Comparison of ENCODE assay signal across 12 cellular contexts in genomic region chr6:26128013-26128771, GRCh38. TPM values are rescaled to one million over a fixed set of nuclear protein-coding genes. Genes with fewer than 3 reads are reported as not detected.
DNase-seq lines count a peak whose midpoint lies in the region; ATAC-seq and TF ChIP-seq lines count a peak whose summit lies in the region.
"Had no signal": no experiment of that assay in that cellular context is flagged by ENCODE, and none has a peak within 500 bp of the region (broad histone marks: within the 10 kb centered on the region; RNA-seq: fewer than 3 reads in every experiment).

No MANE protein-coding gene starts in this region.

- peaks cover 5% of the 10 kb centered on the region for H3K27me3 Mint-ChIP-seq in activated CD4-positive, alpha-beta T cell treated with anti-CD3 and anti-CD28 coated beads, Interleukin-2, amount 10 ng/mL, durations not matched to agents 24 days and 14 days
- H3K27me3 Mint-ChIP-seq in effector memory CD8-positive, alpha-beta T cell, result no peaks in the 10 kb centered on the region

- H3K27ac Mint-ChIP-seq in activated CD4-positive, alpha-beta T cell treated with anti-CD3 and anti-CD28 coated beads, Interleukin-2, amount 10 ng/mL, durations not matched to agents 24 days and 14 days, result peak overlapping the region; percentile 60
- H3K27ac Mint-ChIP-seq in effector memory CD8-positive, alpha-beta T cell, result peak overlapping the region; percentile 44 to 100

- peak overlapping the region; percentile 95 for H3K27ac ChIP-seq in SK-N-MC
- H3K27ac ChIP-seq in psoas muscle, result no peak overlapping the region
- H3K27ac ChIP-seq: cardiac muscle cell had no signal

- peaks cover 15% of the 10 kb centered on the region for H3K36me3 ChIP-seq in SK-N-MC (ENCODE audit: insufficient read depth, low read length)
- H3K36me3 ChIP-seq in psoas muscle (ENCODE audit: insufficient read depth in 1 of 2, low read depth in 1 of 2), result peaks cover 8 to 33% of the 10 kb centered on the region in 2 donors

- no peak for ATAC-seq in effector memory CD8-positive, alpha-beta T cell (replicated peaks)
- ATAC-seq in psoas muscle (no peak), HG03521 (IDR thresholded peaks at IDR 0.05; ENCODE audit: unreplicated experiment) (no peak), GM19397 (IDR thresholded peaks at IDR 0.05; ENCODE audit: unreplicated experiment) (no peak)

- peaks cover 45% of the 10 kb centered on the region for H3K4me1 Mint-ChIP-seq in activated CD4-positive, alpha-beta T cell treated with anti-CD3 and anti-CD28 coated beads, Interleukin-2, amount 10 ng/mL, durations not matched to agents 24 days and 14 days
- peaks cover 38 to 43% of the 10 kb centered on the region in 2 donors for H3K4me1 Mint-ChIP-seq in effector memory CD8-positive, alpha-beta T cell (ENCODE audit: low read depth in 2 of 2)

- peak overlapping the region; percentile 96 for H3K4me3 Mint-ChIP-seq in activated CD4-positive, alpha-beta T cell treated with anti-CD3 and anti-CD28 coated beads, Interleukin-2, amount 10 ng/mL, durations not matched to agents 24 days and 14 days
- H3K4me3 Mint-ChIP-seq in effector memory CD8-positive, alpha-beta T cell, result peak overlapping the region; percentile 91 to 97

- H3K9me3 ChIP-seq in SK-N-MC (ENCODE audit: low read depth, low read length) (no peaks in the 10 kb centered on the region), psoas muscle (no peaks in the 10 kb centered on the region)
- H3K9me3 ChIP-seq: sigmoid colon, SJSA1 had no signal

- no peaks in the 10 kb centered on the region for H3K9me3 Mint-ChIP-seq in activated CD4-positive, alpha-beta T cell treated with anti-CD3 and anti-CD28 coated beads, Interleukin-2, amount 10 ng/mL, durations not matched to agents 24 days and 14 days
- no peaks in the 10 kb centered on the region for H3K9me3 Mint-ChIP-seq in effector memory CD8-positive, alpha-beta T cell

- H3K36me3 Mint-ChIP-seq in activated CD4-positive, alpha-beta T cell treated with anti-CD3 and anti-CD28 coated beads, Interleukin-2, amount 10 ng/mL, durations not matched to agents 24 days and 14 days (ENCODE audit: low read depth), result peaks cover 48% of the 10 kb centered on the region
- peaks cover 53% of the 10 kb centered on the region for H3K36me3 Mint-ChIP-seq in effector memory CD8-positive, alpha-beta T cell (ENCODE audit: insufficient read depth)

- intact Hi-C loops in activated CD4-positive, alpha-beta T cell treated with anti-CD3 and anti-CD28 coated beads, Interleukin-2, amount 10 ng/mL, durations not matched to agents 24 days and 14 days (cut with micrococcal nuclease), result loop anchor here (10.0 kb wide), 1 partner anchor 1707 kb away; a partner anchor contains a TSS
- intact Hi-C loops in psoas muscle (cut with DNase I), result no loop called here

- peak; percentile 59 for DNase-seq in activated CD4-positive, alpha-beta T cell treated with anti-CD3 and anti-CD28 coated beads, Interleukin-2, amount 10 ng/mL, durations not matched to agents 24 days and 14 days
- no peak for DNase-seq in activated CD4-positive, alpha-beta T cell treated with anti-CD3 and anti-CD28 coated beads, Interleukin-2, amount 50 U/mL, for 1 hour
- DNase-seq in SK-N-MC (ENCODE audit: low read depth, low spot score), result no peak
- no peak for DNase-seq in effector memory CD8-positive, alpha-beta T cell
- no peak for DNase-seq in psoas muscle
- DNase-seq in DMS153 treated with DMSO at 0.1 percent for 48 hours (lab: John Stamatoyannopoulos, UW; ENCODE audit: unreplicated experiment), result no peak
- DNase-seq: activated CD8-positive, alpha-beta memory T cell treated with anti-CD3 and anti-CD28 coated beads for 24 hours; sigmoid colon had no signal

- H3K27me3 ChIP-seq in psoas muscle (ENCODE audit: insufficient read depth in 3 of 3, low read length in 2 of 3), result no peaks in the 10 kb centered on the region
- H3K27me3 ChIP-seq: cardiac muscle cell, sigmoid colon, SJSA1 had no signal

- TF ChIP-seq CTCF in psoas muscle (IDR thresholded peaks at IDR 0.05), result no peak

- H3K4me3 ChIP-seq in SK-N-MC (no peak overlapping the region), psoas muscle (peak overlapping the region; percentile 87)
- H3K4me3 ChIP-seq: SJSA1 had no signal

- no peak overlapping the region for H3K9ac ChIP-seq in SK-N-MC (ENCODE audit: insufficient read length)

- WGBS in psoas muscle, 3 donors, result 84 to 91% (median 89%) methylated on average over 5 of the region's 5 CpGs

- H3K4me1 ChIP-seq in psoas muscle, result peaks cover 33% of the 10 kb centered on the region

RNA-seq across cellular contexts. Expression of gene HFE, which starts 41.0 kb away (rescaled TPM):
- total RNA-seq in activated CD4-positive, alpha-beta T cell treated with anti-CD3 and anti-CD28 coated beads, Interleukin-2, amount 10 ng/mL, durations not matched to agents 24 days and 14 days, result 0.12 and 0.50 TPM in 2 replicates
- 1 to 10 TPM in 3 of 4 donors, under 1 TPM in 1; 0.99 to 2.7 (median 1.6) TPM for total RNA-seq in psoas muscle
- polyA plus RNA-seq in psoas muscle, result 1 to 10 TPM in 1 of 3 donors, under 1 TPM in 2; 0.32 to 1.2 (median 0.40) TPM
